In the genomic region with DNA sequence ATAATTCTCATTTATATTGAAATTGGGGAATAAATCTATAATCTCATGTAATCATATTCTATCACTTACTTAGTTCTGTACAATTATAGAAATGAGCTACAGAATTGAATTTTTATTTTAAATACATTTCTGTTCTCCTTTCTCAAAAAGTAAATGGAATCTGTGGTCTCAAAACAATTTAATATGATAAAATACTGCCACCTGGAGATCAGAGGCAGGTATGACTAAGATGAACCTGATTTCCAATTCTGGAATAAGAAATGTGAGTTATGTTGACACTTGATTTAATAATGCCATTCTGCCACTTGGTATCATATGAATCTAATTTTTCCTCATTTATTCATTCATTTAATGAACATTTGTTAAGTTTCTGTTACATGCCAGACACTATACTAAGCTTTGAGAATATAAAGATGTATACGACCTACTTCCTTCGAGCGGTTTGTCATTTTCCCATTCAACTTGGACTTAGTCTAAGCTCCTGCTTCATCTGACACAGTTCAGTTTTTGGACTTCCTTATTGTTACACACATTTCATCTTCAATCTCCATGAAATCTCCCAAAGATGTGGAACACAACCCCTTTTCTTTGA, we compare ENCODE assay signal across 1 cellular context.
TF ChIP-seq lines count a peak whose summit lies in the region.

No MANE protein-coding gene starts in this region.

TF ChIP-seq in SK-N-SH treated with all-trans-retinoic acid at 6 μM for 48 hours, 23 proteins besides CTCF, POLR2A, EP300 and RAD21 (continued from another document):
- TF ChIP-seq, protein P1, sequence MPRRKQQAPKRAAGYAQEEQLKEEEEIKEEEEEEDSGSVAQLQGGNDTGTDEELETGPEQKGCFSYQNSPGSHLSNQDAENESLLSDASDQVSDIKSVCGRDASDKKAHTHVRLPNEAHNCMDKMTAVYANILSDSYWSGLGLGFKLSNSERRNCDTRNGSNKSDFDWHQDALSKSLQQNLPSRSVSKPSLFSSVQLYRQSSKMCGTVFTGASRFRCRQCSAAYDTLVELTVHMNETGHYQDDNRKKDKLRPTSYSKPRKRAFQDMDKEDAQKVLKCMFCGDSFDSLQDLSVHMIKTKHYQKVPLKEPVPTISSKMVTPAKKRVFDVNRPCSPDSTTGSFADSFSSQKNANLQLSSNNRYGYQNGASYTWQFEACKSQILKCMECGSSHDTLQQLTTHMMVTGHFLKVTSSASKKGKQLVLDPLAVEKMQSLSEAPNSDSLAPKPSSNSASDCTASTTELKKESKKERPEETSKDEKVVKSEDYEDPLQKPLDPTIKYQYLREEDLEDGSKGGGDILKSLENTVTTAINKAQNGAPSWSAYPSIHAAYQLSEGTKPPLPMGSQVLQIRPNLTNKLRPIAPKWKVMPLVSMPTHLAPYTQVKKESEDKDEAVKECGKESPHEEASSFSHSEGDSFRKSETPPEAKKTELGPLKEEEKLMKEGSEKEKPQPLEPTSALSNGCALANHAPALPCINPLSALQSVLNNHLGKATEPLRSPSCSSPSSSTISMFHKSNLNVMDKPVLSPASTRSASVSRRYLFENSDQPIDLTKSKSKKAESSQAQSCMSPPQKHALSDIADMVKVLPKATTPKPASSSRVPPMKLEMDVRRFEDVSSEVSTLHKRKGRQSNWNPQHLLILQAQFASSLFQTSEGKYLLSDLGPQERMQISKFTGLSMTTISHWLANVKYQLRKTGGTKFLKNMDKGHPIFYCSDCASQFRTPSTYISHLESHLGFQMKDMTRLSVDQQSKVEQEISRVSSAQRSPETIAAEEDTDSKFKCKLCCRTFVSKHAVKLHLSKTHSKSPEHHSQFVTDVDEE (CRISPR knock-in tag; IDR thresholded peaks at IDR 0.05) = no peak
- TF ChIP-seq SNAI2 (CRISPR knock-in tag; IDR thresholded peaks at IDR 0.05) (no peak), PPARA (CRISPR knock-in tag; IDR thresholded peaks at IDR 0.05; ENCODE audit: borderline replicate concordance) (no peak), ZNF565 (CRISPR knock-in tag; conservative IDR thresholded peaks at IDR 0.05; ENCODE audit: low read depth) (no peak), BACH2 (CRISPR knock-in tag; IDR thresholded peaks at IDR 0.05; ENCODE audit: borderline replicate concordance) (no peak), CSDC2 (CRISPR knock-in tag; IDR thresholded peaks at IDR 0.05) (no peak)
- TF ChIP-seq, protein P2, sequence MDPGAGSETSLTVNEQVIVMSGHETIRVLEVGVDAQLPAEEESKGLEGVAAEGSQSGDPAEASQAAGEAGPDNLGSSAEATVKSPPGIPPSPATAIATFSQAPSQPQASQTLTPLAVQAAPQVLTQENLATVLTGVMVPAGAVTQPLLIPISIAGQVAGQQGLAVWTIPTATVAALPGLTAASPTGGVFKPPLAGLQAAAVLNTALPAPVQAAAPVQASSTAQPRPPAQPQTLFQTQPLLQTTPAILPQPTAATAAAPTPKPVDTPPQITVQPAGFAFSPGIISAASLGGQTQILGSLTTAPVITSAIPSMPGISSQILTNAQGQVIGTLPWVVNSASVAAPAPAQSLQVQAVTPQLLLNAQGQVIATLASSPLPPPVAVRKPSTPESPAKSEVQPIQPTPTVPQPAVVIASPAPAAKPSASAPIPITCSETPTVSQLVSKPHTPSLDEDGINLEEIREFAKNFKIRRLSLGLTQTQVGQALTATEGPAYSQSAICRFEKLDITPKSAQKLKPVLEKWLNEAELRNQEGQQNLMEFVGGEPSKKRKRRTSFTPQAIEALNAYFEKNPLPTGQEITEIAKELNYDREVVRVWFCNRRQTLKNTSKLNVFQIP (CRISPR knock-in tag; IDR thresholded peaks at IDR 0.05; ENCODE audit: borderline replicate concordance, low read depth) = no peak
- TF ChIP-seq, protein P3, sequence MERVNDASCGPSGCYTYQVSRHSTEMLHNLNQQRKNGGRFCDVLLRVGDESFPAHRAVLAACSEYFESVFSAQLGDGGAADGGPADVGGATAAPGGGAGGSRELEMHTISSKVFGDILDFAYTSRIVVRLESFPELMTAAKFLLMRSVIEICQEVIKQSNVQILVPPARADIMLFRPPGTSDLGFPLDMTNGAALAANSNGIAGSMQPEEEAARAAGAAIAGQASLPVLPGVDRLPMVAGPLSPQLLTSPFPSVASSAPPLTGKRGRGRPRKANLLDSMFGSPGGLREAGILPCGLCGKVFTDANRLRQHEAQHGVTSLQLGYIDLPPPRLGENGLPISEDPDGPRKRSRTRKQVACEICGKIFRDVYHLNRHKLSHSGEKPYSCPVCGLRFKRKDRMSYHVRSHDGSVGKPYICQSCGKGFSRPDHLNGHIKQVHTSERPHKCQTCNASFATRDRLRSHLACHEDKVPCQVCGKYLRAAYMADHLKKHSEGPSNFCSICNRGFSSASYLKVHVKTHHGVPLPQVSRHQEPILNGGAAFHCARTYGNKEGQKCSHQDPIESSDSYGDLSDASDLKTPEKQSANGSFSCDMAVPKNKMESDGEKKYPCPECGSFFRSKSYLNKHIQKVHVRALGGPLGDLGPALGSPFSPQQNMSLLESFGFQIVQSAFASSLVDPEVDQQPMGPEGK (CRISPR knock-in tag; IDR thresholded peaks at IDR 0.05; ENCODE audit: borderline replicate concordance) = no peak
